In the genomic region with DNA sequence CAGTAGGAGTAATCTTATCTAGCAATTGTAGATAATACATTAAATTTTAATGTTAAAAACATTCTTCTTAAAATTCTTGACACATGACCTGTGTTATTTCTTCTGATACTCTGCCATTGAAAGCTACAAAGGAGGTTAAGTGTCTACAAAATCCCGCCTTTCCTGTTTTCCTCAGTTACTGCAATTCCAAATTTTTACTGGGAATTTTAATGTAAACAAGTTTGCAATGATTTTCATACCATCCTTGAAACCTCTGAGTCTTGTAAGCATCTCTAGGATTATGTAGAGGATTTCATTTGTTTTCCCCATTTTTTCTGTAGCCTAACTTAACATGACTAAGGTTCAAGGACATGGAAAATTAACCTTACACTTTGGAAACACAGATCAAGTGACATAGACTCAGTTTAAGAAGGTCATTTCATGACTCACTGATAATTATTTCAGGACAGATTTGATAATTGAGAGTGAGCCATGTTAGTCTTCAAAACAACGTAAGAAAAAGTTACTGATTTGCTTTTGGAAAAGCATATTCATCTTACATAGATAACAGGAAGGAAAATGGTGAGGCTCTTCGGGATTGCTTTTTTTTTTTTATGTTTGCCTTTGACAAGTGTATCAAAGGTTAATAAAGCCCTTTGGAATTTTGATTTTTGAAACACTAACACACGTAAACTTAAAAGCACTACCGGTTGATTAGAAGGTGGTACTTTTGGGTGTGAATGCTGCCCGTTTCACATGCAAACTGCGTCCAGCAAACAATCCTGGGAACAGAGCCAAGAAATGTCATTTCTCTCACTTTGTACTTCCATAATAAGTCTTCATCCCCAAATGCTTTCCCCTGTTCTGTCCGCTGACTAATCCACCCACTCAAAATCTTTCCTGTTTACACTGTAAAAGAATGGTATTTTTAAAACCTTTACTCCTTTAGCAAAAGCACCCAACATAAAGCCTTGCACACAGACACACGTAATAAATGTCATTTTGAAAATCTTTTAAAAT, we compare ENCODE assay signal across 13 cellular contexts. TPM values are rescaled to one million over a fixed set of nuclear protein-coding genes. Genes with fewer than 3 reads are reported as not detected.
DNase-seq lines count a peak whose midpoint lies in the region; ATAC-seq, FAIRE-seq and TF ChIP-seq lines count a peak whose summit lies in the region.
"Had no signal": no experiment of that assay in that cellular context is flagged by ENCODE, and none has a peak within 500 bp of the region (broad histone marks: within the 10 kb centered on the region; RNA-seq: fewer than 3 reads in every experiment).

No MANE protein-coding gene starts in this region.

- H3K4me1 ChIP-seq in HepG2 (ENCODE audit: insufficient read depth, low read length), result peaks cover 64% of the 10 kb centered on the region

- H3K9me3 ChIP-seq in HepG2 (ENCODE audit: low read length), result no peaks in the 10 kb centered on the region

- peak; percentile 46 for DNase-seq in A172 (ENCODE audit: low spot score)
- peak; percentile 48 for DNase-seq in HT1080 (ENCODE audit: low read depth)
- peak; percentile 73 for DNase-seq in HepG2 (ENCODE audit: low spot score)
- no peak for DNase-seq in activated CD4-positive, alpha-beta T cell treated with anti-CD3 and anti-CD28 coated beads for 1 hour
- DNase-seq in activated CD8-positive, alpha-beta T cell treated with anti-CD3 and anti-CD28 coated beads, Interleukin-2, amount 10 ng/mL, durations not matched to agents 7 days and 5 days, result no peak
- DNase-seq in NCI-H2029 treated with DMSO at 0.1 percent for 48 hours (lab: John Stamatoyannopoulos, UW), result no peak
- DNase-seq: activated naive CD4-positive, alpha-beta T cell treated with anti-CD3 and anti-CD28 coated beads, Interleukin-2, amount 50 U/mL, for 16 hours; CD4-positive, CD25-positive, alpha-beta regulatory T cell; stimulated activated naive CD8-positive, alpha-beta T cell treated with anti-CD3 and anti-CD28 coated beads, Interleukin-15, amount 100 ng/mL, for 72 hours had no signal

- peak; percentile 54 for FAIRE-seq in HepG2 (lab: Jason Lieb, UNC)

- no peak overlapping the region for H2AFZ ChIP-seq in HepG2 (ENCODE audit: low read length)

- no peaks in the 10 kb centered on the region for H3K36me3 Mint-ChIP-seq in brain
- no peaks in the 10 kb centered on the region for H3K36me3 Mint-ChIP-seq in activated CD8-positive, alpha-beta T cell treated with anti-CD3 and anti-CD28 coated beads, Interleukin-2, amount 10 ng/mL, durations not matched to agents 7 days and 5 days (ENCODE audit: low read depth)
- H3K36me3 Mint-ChIP-seq: CD4-positive, CD25-positive, alpha-beta regulatory T cell; memory B cell had no signal

- H3K9ac ChIP-seq in HepG2 (ENCODE audit: insufficient read depth, low read depth, low read length), result peak overlapping the region; percentile 6; the same call in 1 of the 2 replicates

- H4K20me1 ChIP-seq in HepG2 (ENCODE audit: insufficient read depth, low read length), result no peaks in the 10 kb centered on the region

- H3K4me3 ChIP-seq in HepG2 (replicated peaks in 1 of 3; ENCODE audit: insufficient read depth in 1 of 3, low read depth in 2 of 3, low read length in 3 of 3), result peak overlapping the region; percentile 18 to 35 (median 28); a peak in 3 of 6 replicates

- CTCF ChIA-PET in HepG2 (lab: Yijun Ruan, JAX; ENCODE audit: low intra/inter-chr PET ratio, low total read pairs), result no interaction called here
- CTCF ChIA-PET in activated CD8-positive, alpha-beta T cell treated with anti-CD3 and anti-CD28 coated beads, Interleukin-2, amount 10 ng/mL, durations not matched to agents 7 days and 5 days (lab: Charles Lee), result no interaction called here

- no peaks in the 10 kb centered on the region for H3K79me2 ChIP-seq in HepG2 (ENCODE audit: insufficient read depth, low read length)

- H3K27ac Mint-ChIP-seq in brain, result peak overlapping the region in 4 of 5 experiments; percentile 15 to 62 (median 46)
- H3K27ac Mint-ChIP-seq in activated CD8-positive, alpha-beta T cell treated with anti-CD3 and anti-CD28 coated beads, Interleukin-2, amount 10 ng/mL, durations not matched to agents 7 days and 5 days, result no peak overlapping the region
- H3K27ac Mint-ChIP-seq: CD4-positive, CD25-positive, alpha-beta regulatory T cell; memory B cell; stimulated activated naive CD8-positive, alpha-beta T cell treated with anti-CD3 and anti-CD28 coated beads, Interleukin-15, amount 100 ng/mL, for 72 hours had no signal

- intact Hi-C loops in HepG2 (cut with micrococcal nuclease; ENCODE audit: unreplicated experiment), result no loop called here

- no peaks in the 10 kb centered on the region for H3K27me3 ChIP-seq in HepG2 (ENCODE audit: control insufficient read depth in 1 of 2, insufficient read depth in 2 of 2, low read length in 2 of 2)

- H3K9me3 Mint-ChIP-seq in brain, result peaks cover 4 to 16% (median 11%) of the 10 kb centered on the region in 5 experiments
- H3K9me3 Mint-ChIP-seq in activated CD8-positive, alpha-beta T cell treated with anti-CD3 and anti-CD28 coated beads, Interleukin-2, amount 10 ng/mL, durations not matched to agents 7 days and 5 days (ENCODE audit: insufficient read depth), result no peaks in the 10 kb centered on the region
- H3K9me3 Mint-ChIP-seq: memory B cell; stimulated activated naive CD8-positive, alpha-beta T cell treated with anti-CD3 and anti-CD28 coated beads, Interleukin-15, amount 100 ng/mL, for 72 hours had no signal

- TF ChIP-seq EP300 in HepG2 (IDR thresholded peaks at IDR 0.05; ENCODE audit: low read depth in 2 of 2, low read length in 2 of 2) (peak in 1 of 2 experiments; percentile 73; a peak in 2 of 4 replicates), HepG2 (CRISPR knock-in tag; IDR thresholded peaks at IDR 0.05; ENCODE audit: borderline replicate concordance) (no peak; the same call in 1 of the 2 replicates)

- no peak for TF ChIP-seq CTCF in brain (conservative IDR thresholded peaks at IDR 0.05)
- no peak for TF ChIP-seq CTCF in HepG2 (CRISPR knock-in tag; IDR thresholded peaks at IDR 0.05)

- no peak for TF ChIP-seq POLR2A in HepG2 (IDR thresholded peaks at IDR 0.05; ENCODE audit: insufficient read depth in 1 of 2, low read depth in 2 of 2, low read length in 2 of 2)

- in situ Hi-C loops in HepG2 (cut with HindIII; ENCODE audit: extremely low pct_ligation_motif_present, low pct_unique_long_range_greater_than_20kb), result no loop called here

- H3K4me1 Mint-ChIP-seq in brain, result peaks cover 31% of the 10 kb centered on the region
- no peaks in the 10 kb centered on the region for H3K4me1 Mint-ChIP-seq in activated CD8-positive, alpha-beta T cell treated with anti-CD3 and anti-CD28 coated beads, Interleukin-2, amount 10 ng/mL, durations not matched to agents 7 days and 5 days (ENCODE audit: low read depth)
- H3K4me1 Mint-ChIP-seq: CD4-positive, CD25-positive, alpha-beta regulatory T cell; memory B cell; stimulated activated naive CD8-positive, alpha-beta T cell treated with anti-CD3 and anti-CD28 coated beads, Interleukin-15, amount 100 ng/mL, for 72 hours had no signal

- peak; percentile 57 for ATAC-seq in HepG2
- ATAC-seq in activated CD8-positive, alpha-beta T cell treated with anti-CD3 and anti-CD28 coated beads, Interleukin-2, amount 10 ng/mL, durations not matched to agents 7 days and 5 days, result no peak
- ATAC-seq in HG02938 (IDR thresholded peaks at IDR 0.05; ENCODE audit: unreplicated experiment), result no peak
- ATAC-seq: stimulated activated naive CD8-positive, alpha-beta T cell treated with anti-CD3 and anti-CD28 coated beads, Interleukin-15, amount 100 ng/mL, for 72 hours had no signal

- 12% methylated on average over 9 of the region's 9 CpGs for WGBS in HepG2 (ENCODE audit: low lambda C conversion rate)

- no TSS peak for BruUV-seq in HepG2 (replicated peaks; lab: Mats Ljungman, UMichigan)

- peak overlapping the region; percentile 62 for H3K27ac ChIP-seq in HepG2 (ENCODE audit: extremely low read length, insufficient read depth, low read length)
- H3K27ac ChIP-seq: HL-60 had no signal

- H3K36me3 ChIP-seq in HepG2 (replicated peaks in 1 of 2; ENCODE audit: control insufficient read depth in 1 of 2, insufficient read depth in 2 of 2, low read length in 2 of 2), result no peaks in the 10 kb centered on the region

- no peaks in the 10 kb centered on the region for H3K27me3 Mint-ChIP-seq in brain
- H3K27me3 Mint-ChIP-seq in activated CD8-positive, alpha-beta T cell treated with anti-CD3 and anti-CD28 coated beads, Interleukin-2, amount 10 ng/mL, durations not matched to agents 7 days and 5 days (ENCODE audit: low read depth), result peaks cover 16% of the 10 kb centered on the region

- H3K4me3 Mint-ChIP-seq in brain, result peak overlapping the region in 2 of 5 experiments; percentile 16 to 36
- no peak overlapping the region for H3K4me3 Mint-ChIP-seq in activated CD8-positive, alpha-beta T cell treated with anti-CD3 and anti-CD28 coated beads, Interleukin-2, amount 10 ng/mL, durations not matched to agents 7 days and 5 days
- H3K4me3 Mint-ChIP-seq: CD4-positive, CD25-positive, alpha-beta regulatory T cell; memory B cell; stimulated activated naive CD8-positive, alpha-beta T cell treated with anti-CD3 and anti-CD28 coated beads, Interleukin-15, amount 100 ng/mL, for 72 hours had no signal

- TF ChIP-seq RAD21 in HepG2 (CRISPR knock-in tag; IDR thresholded peaks at IDR 0.05), result no peak

- peak overlapping the region; percentile 73 for H3K4me2 ChIP-seq in HepG2 (ENCODE audit: low read depth, low read length)

- POLR2A ChIA-PET in HepG2 (lab: Yijun Ruan, JAX), result interaction anchor here (10.1 kb wide), 1 partner anchor 41 kb away, joined by 94 read pairs; a partner anchor contains a TSS
- POLR2A ChIA-PET in activated CD8-positive, alpha-beta T cell treated with anti-CD3 and anti-CD28 coated beads, Interleukin-2, amount 10 ng/mL, durations not matched to agents 7 days and 5 days (lab: Charles Lee), result no interaction called here

RNA-seq across cellular contexts. Expression of a gene that starts 39.4 kb away (rescaled TPM):
- 14.1 and 17.5 TPM in 2 replicates for total RNA-seq in A172 (2014; rRNA removed; shearing (Covaris generic))
- total RNA-seq in HT1080 (2014; rRNA removed; shearing (Covaris generic)), result 22.3 and 27.2 TPM in 2 replicates
- 25.1 and 27.1 TPM in 2 replicates for polyA plus RNA-seq in HT1080 (2015; cell fraction: cytosol; rRNA removed)
- 38.6 and 40.8 TPM in 2 replicates for polyA plus RNA-seq in HT1080 (2015; cell fraction: nucleus; rRNA removed)
- polyA plus RNA-seq in brain (ENCODE audit: insufficient read depth, low read depth, low replicate concordance) (7.7 TPM), HepG2 (2011; rRNA removed) (107 and 119 TPM in 2 replicates)
- 52.8 and 70.2 TPM in 2 replicates for total RNA-seq in HepG2 (2016; rRNA removed; fragmentation: Illumina TruSeq; extraction: Trizol)
- 11.2 and 14.5 TPM in 2 replicates for total RNA-seq in HepG2 (2016; cell fraction: cytosol; rRNA removed; fragmentation: Illumina TruSeq; extraction: Trizol; ENCODE audit: low read depth)
- 52.2 and 54.1 TPM in 2 replicates for total RNA-seq in HepG2 (2016; cell fraction: insoluble cytoplasmic fraction; rRNA removed; fragmentation: Illumina TruSeq; extraction: Trizol)
- total RNA-seq in HepG2 (2016; cell fraction: membrane; rRNA removed; fragmentation: Illumina TruSeq; extraction: Trizol), result 17.9 and 18.7 TPM in 2 replicates
- 88.4 and 102 TPM in 2 replicates for total RNA-seq in HepG2 (2016; cell fraction: nucleus; rRNA removed; fragmentation: Illumina TruSeq; extraction: Trizol)
- 76.4 TPM in 2 replicates for polyA plus RNA-seq in HepG2 (2011; cell fraction: cytosol; rRNA removed)
- polyA plus RNA-seq in HepG2 (2011; cell fraction: nucleus; rRNA removed), result 70.2 and 73.2 TPM in 2 replicates
- 49.7 and 51.7 TPM in 2 replicates for polyA plus RNA-seq in HepG2 (2012)
- polyA plus RNA-seq in HepG2 (2016; cell fraction: cytosol; fragmentation: Illumina TruSeq; extraction: Trizol; ENCODE audit: low read depth), result 3.8 and 5.4 TPM in 2 replicates
- polyA plus RNA-seq in HepG2 (2016; cell fraction: insoluble cytoplasmic fraction; fragmentation: Illumina TruSeq; extraction: Trizol; ENCODE audit: low read depth), result 43.1 and 47.2 TPM in 2 replicates
- polyA plus RNA-seq in HepG2 (2016; cell fraction: membrane; fragmentation: Illumina TruSeq; extraction: Trizol; ENCODE audit: low read depth), result 10.0 and 10.3 TPM in 2 replicates
- 37.0 and 39.1 TPM in 2 replicates for polyA plus RNA-seq in HepG2 (2016; cell fraction: nucleus; fragmentation: Illumina TruSeq; extraction: Trizol; ENCODE audit: insufficient read depth, low read depth)
- 133 and 288 TPM in 2 replicates for polyA minus RNA-seq in HepG2 (2011; rRNA and poly(A)+ RNA removed; ENCODE audit: low replicate concordance)
- polyA minus RNA-seq in HepG2 (2011; cell fraction: cytosol; rRNA and poly(A)+ RNA removed), result 49.8 and 79.5 TPM in 2 replicates
- 358 and 434 TPM in 2 replicates for polyA minus RNA-seq in HepG2 (2011; cell fraction: nucleus; rRNA and poly(A)+ RNA removed)
- total RNA-seq in activated CD8-positive, alpha-beta T cell treated with anti-CD3 and anti-CD28 coated beads, Interleukin-2, amount 10 ng/mL, durations not matched to agents 7 days and 5 days, result 10 to 100 TPM; 18.1 to 18.3 TPM

Comparison
In these comparisons a context has a peak if more than half of its experiments do, and no peak if none do; other contexts are left out.
1. DNase-seq: peak in A172 (single experiment), HT1080 (single experiment) and HepG2 (single experiment); none in activated CD4-positive, alpha-beta T cell treated with anti-CD3 and anti-CD28 coated beads for 1 hour (single experiment), activated CD8-positive, alpha-beta T cell treated with anti-CD3 and anti-CD28 coated beads, Interleukin-2, amount 10 ng/mL, durations not matched to agents 7 days and 5 days (single experiment) and NCI-H2029 treated with DMSO at 0.1 percent for 48 hours (single experiment).